Comparison of ENCODE assay signal across 8 cellular contexts in genomic region chr20:35615667-35616464, GRCh38. TPM values are rescaled to one million over a fixed set of nuclear protein-coding genes. Genes with fewer than 3 reads are reported as not detected.
DNase-seq lines count a peak whose midpoint lies in the region; TF ChIP-seq lines count a peak whose summit lies in the region.

A gene with protein sequence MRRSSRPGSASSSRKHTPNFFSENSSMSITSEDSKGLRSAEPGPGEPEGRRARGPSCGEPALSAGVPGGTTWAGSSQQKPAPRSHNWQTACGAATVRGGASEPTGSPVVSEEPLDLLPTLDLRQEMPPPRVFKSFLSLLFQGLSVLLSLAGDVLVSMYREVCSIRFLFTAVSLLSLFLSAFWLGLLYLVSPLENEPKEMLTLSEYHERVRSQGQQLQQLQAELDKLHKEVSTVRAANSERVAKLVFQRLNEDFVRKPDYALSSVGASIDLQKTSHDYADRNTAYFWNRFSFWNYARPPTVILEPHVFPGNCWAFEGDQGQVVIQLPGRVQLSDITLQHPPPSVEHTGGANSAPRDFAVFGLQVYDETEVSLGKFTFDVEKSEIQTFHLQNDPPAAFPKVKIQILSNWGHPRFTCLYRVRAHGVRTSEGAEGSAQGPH (plus strand): TSS chr20:35615829. CDS start chr20:35616004, 175 bp downstream.

- H2AFZ ChIP-seq in GM23248 (peak within 1 kb of the TSS; percentile 88), neuronal stem cell (ENCODE audit: low read length) (peak within 1 kb of the TSS; percentile 99)

- no peak within 1 kb of the TSS for H2BK120ac ChIP-seq in neuronal stem cell (ENCODE audit: low read depth, low read length)

- no peaks in the 10 kb centered on the region for H3K9me2 ChIP-seq in GM23248 (ENCODE audit: insufficient read depth)

- peak within 1 kb of the TSS; percentile 70 for H3K4me2 ChIP-seq in GM23248 (ENCODE audit: unreplicated experiment)
- peak within 1 kb of the TSS; percentile 93 for H3K4me2 ChIP-seq in neuronal stem cell (ENCODE audit: insufficient read depth, low read length, poor library complexity, severe bottlenecking)

- H3K79me2 ChIP-seq in GM23248 (ENCODE audit: insufficient read depth), result no peaks in the 10 kb centered on the region

- 2 to 5% methylated on average over 53 to 54 of the region's 68 CpGs for WGBS in GM23248 (ENCODE audit: low coverage in 1 of 2, low lambda C conversion rate in 2 of 2, missing lambda C conversion rate in 2 of 2), 2 experiments
- no CpG with 5 or more reads among the region's 68 CpGs for WGBS in neuronal stem cell (ENCODE audit: extremely low coverage in 2 of 2, insufficient read length in 2 of 2, insufficient replicate concordance in 1 of 2), 2 donors

- peak within 1 kb of the TSS; percentile 52 for H3K23ac ChIP-seq in neuronal stem cell (ENCODE audit: low read depth, low read length, poor library complexity)

- DNase-seq in DMS79 (lab: John Stamatoyannopoulos, UW) (peak; percentile 95), GM23248 (peak; percentile 100), LNCaP clone FGC (ENCODE audit: low read depth) (no peak), activated gamma-delta T cell treated with Interleukin-2 at 50 U/mL for 16 hours (peak; percentile 100), foreskin fibroblast (peak; percentile 99), neuronal stem cell (ENCODE audit: low spot score) (peak; percentile 98), stromal cell of bone marrow (ENCODE audit: low read depth) (peak; percentile 25)

- H3K27me3 ChIP-seq in GM23248 (replicated peaks; ENCODE audit: insufficient read depth) (no peaks in the 10 kb centered on the region), neuronal stem cell (ENCODE audit: control insufficient read depth in 3 of 3, insufficient read depth in 3 of 3, low read depth in 1 of 3, low read length in 3 of 3) (peaks cover 0 to 12% (median 0%) of the 10 kb centered on the region in 3 experiments)

- TF ChIP-seq POLR2A in Raji (IDR thresholded peaks at IDR 0.05; ENCODE audit: insufficient read depth, low read depth, low read length), result peak; percentile 85

- peak within 1 kb of the TSS; percentile 90 for H3K18ac ChIP-seq in neuronal stem cell (ENCODE audit: low read length)

- peak within 1 kb of the TSS; percentile 57 for H3K14ac ChIP-seq in neuronal stem cell (ENCODE audit: low read length)

- H2AK5ac ChIP-seq in neuronal stem cell (ENCODE audit: low read depth, low read length), result no peak within 1 kb of the TSS

- no peaks in the 10 kb centered on the region for H3K36me3 ChIP-seq in GM23248 (ENCODE audit: low read depth)
- H3K36me3 ChIP-seq in neuronal stem cell (replicated peaks in 1 of 2; ENCODE audit: control insufficient read depth in 2 of 2, insufficient read depth in 2 of 2, low read length in 2 of 2), result peaks cover 0 to 3% of the 10 kb centered on the region in 2 donors

- peak within 1 kb of the TSS; percentile 89 for H2BK5ac ChIP-seq in neuronal stem cell (ENCODE audit: low read length)

- H4K20me1 ChIP-seq in GM23248 (ENCODE audit: insufficient read depth), result no peaks in the 10 kb centered on the region

- H3K9me3 ChIP-seq in GM23248 (ENCODE audit: low read depth) (no peaks in the 10 kb centered on the region), neuronal stem cell (replicated peaks in 1 of 2; ENCODE audit: control insufficient read depth in 2 of 2, insufficient read depth in 1 of 2, low read depth in 1 of 2, low read length in 2 of 2) (no peaks in the 10 kb centered on the region)

- H3K27ac ChIP-seq in GM23248, result peak within 1 kb of the TSS; percentile 75
- H3K27ac ChIP-seq in neuronal stem cell (replicated peaks; ENCODE audit: low read length), result peak within 1 kb of the TSS; percentile 63

- peaks cover 10% of the 10 kb centered on the region for H3K4me1 ChIP-seq in GM23248 (ENCODE audit: insufficient read depth)
- peaks cover 12% of the 10 kb centered on the region in 2 donors for H3K4me1 ChIP-seq in neuronal stem cell (ENCODE audit: control insufficient read depth in 2 of 2, insufficient read depth in 1 of 2, low read depth in 1 of 2, low read length in 2 of 2)

- TF ChIP-seq CTCF in LNCaP clone FGC (IDR thresholded peaks at IDR 0.05; ENCODE audit: control insufficient read depth, extremely low read depth, insufficient read depth), result no peak
- no peak for TF ChIP-seq CTCF in foreskin fibroblast (IDR thresholded peaks at IDR 0.05; ENCODE audit: low read depth, low read length)

- H3K9ac ChIP-seq in GM23248 (peak within 1 kb of the TSS; percentile 77), neuronal stem cell (ENCODE audit: low read depth, low read length, poor library complexity) (peak within 1 kb of the TSS; percentile 78)

- H3K4me3 ChIP-seq in GM23248 (peak within 1 kb of the TSS; percentile 72), LNCaP clone FGC (ENCODE audit: low read depth, low read length) (peak within 1 kb of the TSS; percentile 51), foreskin fibroblast (ENCODE audit: low read depth in 1 of 2, low read length in 2 of 2) (peak within 1 kb of the TSS; percentile 56 to 72), neuronal stem cell (ENCODE audit: low read length in 2 of 2) (peak within 1 kb of the TSS; percentile 49 to 82)

- H3K4ac ChIP-seq in neuronal stem cell (ENCODE audit: low read length), result no peak within 1 kb of the TSS

- H2BK15ac ChIP-seq in neuronal stem cell (ENCODE audit: low read length), result peak within 1 kb of the TSS; percentile 83

- peaks cover 16% of the 10 kb centered on the region for H3F3A ChIP-seq in GM23248 (ENCODE audit: insufficient read depth)

- H4K91ac ChIP-seq in neuronal stem cell (ENCODE audit: low read depth, low read length, poor library complexity), result no peak within 1 kb of the TSS

- H2BK12ac ChIP-seq in neuronal stem cell (ENCODE audit: low read length), result no peak within 1 kb of the TSS

- in situ Hi-C loops in GM23248 (cut with MboI), result no loop called here

- H3K79me1 ChIP-seq in neuronal stem cell (ENCODE audit: low read depth, low read length), result no peaks in the 10 kb centered on the region

- no peak within 1 kb of the TSS for H4K8ac ChIP-seq in neuronal stem cell (ENCODE audit: low read depth, low read length)

RNA-seq across cellular contexts. Expression of the gene that starts here (rescaled TPM):
- 3.3 and 14.2 TPM in 2 replicates for total RNA-seq in GM23248 (2014; rRNA removed; shearing (Covaris generic))
- polyA plus RNA-seq in GM23248 (2016; fragmentation: Nextera tagmentation; extraction: Ambion mirVana), result 17.3 and 20.9 TPM in 2 replicates
- polyA plus RNA-seq in neuronal stem cell (2013, experiment 1 of 2), result 3.1 TPM
- 3.2 TPM for polyA plus RNA-seq in neuronal stem cell (2013, experiment 2 of 2)
